ENCODE assay signal across 13 cellular contexts in genomic region chr7:150382123-150382843, GRCh38. TPM values are rescaled to one million over a fixed set of nuclear protein-coding genes. Genes with fewer than 3 reads are reported as not detected.
DNase-seq lines count a peak whose midpoint lies in the region; ATAC-seq, FAIRE-seq and TF ChIP-seq lines count a peak whose summit lies in the region.
"Had no signal": no experiment of that assay in that cellular context is flagged by ENCODE, and none has a peak within 500 bp of the region (broad histone marks: within the 10 kb centered on the region; RNA-seq: fewer than 3 reads in every experiment).

No MANE protein-coding gene starts in this region.

- H3K9me3 ChIP-seq in GM12878 (replicated peaks; ENCODE audit: control insufficient read depth, insufficient read depth, low read length) (no peaks in the 10 kb centered on the region), mucosa of descending colon (no peaks in the 10 kb centered on the region)

- peak overlapping the region; percentile 45 for H3K9ac ChIP-seq in GM12878 (ENCODE audit: control insufficient read depth, insufficient read depth, low read length)

- intact Hi-C loops in GM12878 (cut with micrococcal nuclease; ENCODE audit: unreplicated experiment) (no loop called here), mucosa of descending colon (cut with DNase I, micrococcal nuclease) (no loop called here)

- TF ChIP-seq CTCF in GM12878 (IDR thresholded peaks at IDR 0.05 in 2 of 3, conservative IDR thresholded peaks at IDR 0.05 in 1 of 3; ENCODE audit: control insufficient read depth in 2 of 3, extremely low read depth in 1 of 3, insufficient read depth in 1 of 3, low read depth in 3 of 3, low read length in 3 of 3) = no peak
- no peak for TF ChIP-seq CTCF in mucosa of descending colon (IDR thresholded peaks at IDR 0.05)
- TF ChIP-seq CTCF in GM13976 (IDR thresholded peaks at IDR 0.05; ENCODE audit: borderline replicate concordance, control extremely low read depth, extremely low read depth, insufficient read depth, missing control alignments) = no peak

- H3K36me3 ChIP-seq in GM12878 (ENCODE audit: control insufficient read depth in 2 of 2, insufficient read depth in 2 of 2, low read length in 1 of 2) (peaks cover 0 to 3% of the 10 kb centered on the region in 2 experiments; a peak in 3 of 4 replicates), mucosa of descending colon (ENCODE audit: low read depth) (no peaks in the 10 kb centered on the region)

- H3K4me1 ChIP-seq in GM12878 (ENCODE audit: control insufficient read depth, insufficient read depth, low read length) (peaks cover 59% of the 10 kb centered on the region), mucosa of descending colon (ENCODE audit: low read depth) (peaks cover 45% of the 10 kb centered on the region)

- no peak for TF ChIP-seq RAD21 in GM12878 (IDR thresholded peaks at IDR 0.05; ENCODE audit: insufficient read depth, low read depth, low read length)

- no peaks in the 10 kb centered on the region for H3K27me3 ChIP-seq in GM12878 (replicated peaks in 1 of 2; ENCODE audit: control insufficient read depth in 2 of 2, insufficient read depth in 2 of 2, low read length in 1 of 2)

- BruUV-seq in GM12878 (replicated peaks; lab: Mats Ljungman, UMichigan) = TSS peak; percentile 50

- H2AFZ ChIP-seq in GM12878 (ENCODE audit: control insufficient read depth, low read depth, low read length) = no peak overlapping the region

- RAD21 ChIA-PET in GM12878 (lab: Charles Lee; ENCODE audit: unreplicated experiment) = interaction anchor here (1.0 to 1.1 kb wide), 2 partner anchors 20 to 25 kb away, joined by 3 read pairs; no protein-coding TSS in a partner anchor

- FAIRE-seq in GM12878 (lab: Jason Lieb, UNC) = no peak
- FAIRE-seq: astrocyte had no signal

- SMC1A ChIA-PET in GM12878 (lab: Charles Lee; ENCODE audit: uncharacterized antibody, unreplicated experiment) = interaction anchor here (2.6 to 4.7 kb wide), 2 partner anchors 20 to 24 kb away, joined by 12 to 37 read pairs; a partner anchor contains a TSS

- H3K4me3 ChIP-seq in GM12878 = peak overlapping the region; percentile 50
- H3K4me3 ChIP-seq in mucosa of descending colon = no peak overlapping the region

- peak; percentile 71 for DNase-seq in Ammon's horn (ENCODE audit: low spot score)
- DNase-seq in GM12878 (ENCODE audit: low read depth, low spot score) = no peak
- peak in 2 of 3 donors; percentile 68 to 79 for DNase-seq in mucosa of descending colon
- DNase-seq in HCEC 1CT = no peak
- no peak for DNase-seq in GM13976 (ENCODE audit: low spot score)
- DNase-seq: activated T-cell treated with anti-CD3 and anti-CD28 coated beads, Interleukin-2, amount 50 U/mL, for 1 hour; AML-193; naive B cell; NCI-H1694 had no signal

- H4K20me1 ChIP-seq in GM12878 (ENCODE audit: control insufficient read depth, insufficient read depth) = no peaks in the 10 kb centered on the region; the same call in 1 of the 2 replicates

- no peak for TF ChIP-seq EP300 in GM12878 (IDR thresholded peaks at IDR 0.05; ENCODE audit: borderline replicate concordance in 1 of 2, control insufficient read depth in 1 of 2, low read depth in 2 of 2, low read length in 2 of 2)

- H3K79me2 ChIP-seq in GM12878 (ENCODE audit: control insufficient read depth, insufficient read depth, low read length) = peaks cover 58% of the 10 kb centered on the region

- no peak for ATAC-seq in GM12878
- ATAC-seq in mucosa of descending colon = peak; percentile 6
- ATAC-seq in HG03025 (IDR thresholded peaks at IDR 0.05; ENCODE audit: low FRiP score, unreplicated experiment) = no peak
- ATAC-seq in HG02623 (IDR thresholded peaks at IDR 0.05; ENCODE audit: unreplicated experiment) = no peak

- TF ChIP-seq POLR2A in GM15510 (IDR thresholded peaks at IDR 0.05; ENCODE audit: borderline replicate concordance, extremely low read depth, insufficient read length) (peak; percentile 7), GM12878 (IDR thresholded peaks at IDR 0.05; ENCODE audit: low read depth, low read length) (no peak)

- in situ Hi-C loops in GM12878 (cut with MboI) = no loop called here
- in situ Hi-C loops in GM13976 (cut with MboI; ENCODE audit: low sequenced_read_pairs, unreplicated experiment) = no loop called here

- CTCF ChIA-PET in GM12878 (lab: Yijun Ruan, JAX) = interaction anchor here (0.5 to 1.8 kb wide), 2 partner anchors 24 to 56 kb away, joined by 4 to 7 read pairs; a partner anchor contains a TSS

- POLR2A ChIA-PET in GM12878 (lab: Charles Lee) = interaction anchor here (0.6 to 2.1 kb wide), 4 partner anchors 11 to 286 kb away, joined by 3 to 10 read pairs (median 5); a partner anchor contains a TSS

- peak overlapping the region; percentile 82 for H3K4me2 ChIP-seq in GM12878 (ENCODE audit: control insufficient read depth, insufficient read depth)

- 64% methylated on average over 20 of the region's 20 CpGs for WGBS in GM12878 (ENCODE audit: insufficient coverage, insufficient replicate concordance, low lambda C conversion rate, missing lambda C conversion rate)

- H3K27ac ChIP-seq in GM12878 (ENCODE audit: control insufficient read depth, insufficient read depth) = peak overlapping the region; percentile 66

RNA-seq across cellular contexts. Expression of gene ZNF775, which starts 3.2 kb away (rescaled TPM):
- total RNA-seq in GM12878 (2013; cell fraction: nucleolus; rRNA removed) = 7.9 and 10.6 TPM in 2 replicates
- 7.2 and 11.0 TPM in 2 replicates for total RNA-seq in GM12878 (2014; rRNA removed)
- total RNA-seq in GM12878 (2014; rRNA removed; fragmentation: Illumina TruSeq; extraction: Trizol) = 2.3 and 2.8 TPM in 2 replicates
- total RNA-seq in GM12878 (2021) = 12.1 and 14.3 TPM in 2 replicates
- polyA plus RNA-seq in GM12878 (2011; ENCODE audit: low read depth) = 1.1 TPM
- polyA plus RNA-seq in GM12878 (2011; rRNA removed) = 1.8 and 3.6 TPM in 2 replicates
- polyA plus RNA-seq in GM12878 (2011; cell fraction: cytosol; rRNA removed) = 3.6 and 8.5 TPM in 2 replicates
- polyA plus RNA-seq in GM12878 (2011; cell fraction: nucleus; rRNA removed) = 9.0 and 11.2 TPM in 2 replicates
- polyA plus RNA-seq in GM12878 (2012) = 5.9 and 7.2 TPM in 2 replicates
- polyA plus RNA-seq in GM12878 (2014; fragmentation: Illumina TruSeq; extraction: Trizol) = 0.32 and 0.71 TPM in 2 replicates
- under 1 TPM; 0.05 to 0.46 TPM for polyA plus RNA-seq in GM12878 (2014; fragmentation: Nextera tagmentation; extraction: Ambion mirVana)
- polyA plus RNA-seq in GM12878 (2014; rRNA removed) = 9.7 and 11.8 TPM in 2 replicates
- polyA plus RNA-seq in GM12878 (2016; fragmentation: Nextera tagmentation; extraction: Ambion mirVana) = 1 to 10 TPM in 1 of 2 experiments, under 1 TPM in 1; 0.62 to 1.4 TPM
- 1.1 and 3.0 TPM in 2 replicates for polyA minus RNA-seq in GM12878 (2011; rRNA and poly(A)+ RNA removed)
- 3.5 and 5.1 TPM in 2 replicates for polyA minus RNA-seq in GM12878 (2011; cell fraction: cytosol; rRNA and poly(A)+ RNA removed)
- 2.3 and 4.7 TPM in 2 replicates for polyA minus RNA-seq in GM12878 (2011; cell fraction: nucleus; rRNA and poly(A)+ RNA removed)
- 10 to 100 TPM; 10.9 to 11.8 (median 11.3) TPM for total RNA-seq in mucosa of descending colon

RNA-seq across cellular contexts. Expression of gene REPIN1, which starts 13.7 kb away (rescaled TPM):
- total RNA-seq in GM12878 (2013; cell fraction: nucleolus; rRNA removed) = 152 and 192 TPM in 2 replicates
- total RNA-seq in GM12878 (2014; rRNA removed) = 111 and 122 TPM in 2 replicates
- 32.1 and 38.7 TPM in 2 replicates for total RNA-seq in GM12878 (2014; rRNA removed; fragmentation: Illumina TruSeq; extraction: Trizol)
- 161 and 172 TPM in 2 replicates for total RNA-seq in GM12878 (2021)
- 43.7 TPM for polyA plus RNA-seq in GM12878 (2011; ENCODE audit: low read depth)
- polyA plus RNA-seq in GM12878 (2011; rRNA removed) = 56.3 and 88.0 TPM in 2 replicates
- 135 and 158 TPM in 2 replicates for polyA plus RNA-seq in GM12878 (2011; cell fraction: cytosol; rRNA removed)
- polyA plus RNA-seq in GM12878 (2011; cell fraction: nucleus; rRNA removed) = 309 and 343 TPM in 2 replicates
- 96.5 and 107 TPM in 2 replicates for polyA plus RNA-seq in GM12878 (2012)
- polyA plus RNA-seq in GM12878 (2014; fragmentation: Illumina TruSeq; extraction: Trizol) = 22.3 and 47.3 TPM in 2 replicates
- polyA plus RNA-seq in GM12878 (2014; fragmentation: Nextera tagmentation; extraction: Ambion mirVana) = 10 to 100 TPM in 1 of 2 experiments, 1 to 10 TPM in 1; 5.1 to 12.6 TPM
- 139 and 159 TPM in 2 replicates for polyA plus RNA-seq in GM12878 (2014; rRNA removed)
- polyA plus RNA-seq in GM12878 (2016; fragmentation: Nextera tagmentation; extraction: Ambion mirVana) = 10 to 100 TPM; 66.4 to 87.4 TPM
- polyA minus RNA-seq in GM12878 (2011; rRNA and poly(A)+ RNA removed) = 40.9 and 86.3 TPM in 2 replicates
- polyA minus RNA-seq in GM12878 (2011; cell fraction: cytosol; rRNA and poly(A)+ RNA removed) = 35.8 and 41.2 TPM in 2 replicates
- 59.8 and 89.9 TPM in 2 replicates for polyA minus RNA-seq in GM12878 (2011; cell fraction: nucleus; rRNA and poly(A)+ RNA removed)
- 100 to 1,000 TPM; 151 to 228 (median 202) TPM for total RNA-seq in mucosa of descending colon

RNA-seq across cellular contexts. Expression of gene RARRES2, which starts 40.9 kb away (rescaled TPM):
- not detected in 2 replicates for total RNA-seq in GM12878 (2013; cell fraction: nucleolus; rRNA removed)
- total RNA-seq in GM12878 (2014; rRNA removed) (0.23 and 0.33 TPM in 2 replicates), GM12878 (2014; rRNA removed; fragmentation: Illumina TruSeq; extraction: Trizol) (not detected in 2 replicates), GM12878 (2021) (0.96 and 2.2 TPM in 2 replicates), mucosa of descending colon (100 to 1,000 TPM in 1 of 3 donors, 10 to 100 TPM in 2; 82.6 to 202 (median 98.9) TPM)
- polyA plus RNA-seq in GM12878 (2011; ENCODE audit: low read depth) = 1.8 TPM
- polyA plus RNA-seq in GM12878 (2011; rRNA removed) (not detected in 2 replicates), GM12878 (2014; fragmentation: Illumina TruSeq; extraction: Trizol) (0.29 TPM in 1 of 2 replicates, not detected in the other), GM12878 (2014; fragmentation: Nextera tagmentation; extraction: Ambion mirVana) (under 1 TPM in 1 of 2 experiments, not detected in 1; 0.13 TPM), GM12878 (2014; rRNA removed) (0.18 and 0.41 TPM in 2 replicates), GM12878 (2016; fragmentation: Nextera tagmentation; extraction: Ambion mirVana) (under 1 TPM; 0.40 to 1.00 TPM)
- polyA plus RNA-seq in GM12878 (2011; cell fraction: cytosol; rRNA removed) = not detected in 2 replicates
- polyA plus RNA-seq in GM12878 (2011; cell fraction: nucleus; rRNA removed) = not detected in 2 replicates
- 1.9 and 2.2 TPM in 2 replicates for polyA plus RNA-seq in GM12878 (2012)
- polyA minus RNA-seq in GM12878 (2011; rRNA and poly(A)+ RNA removed) = not detected in 2 replicates
- polyA minus RNA-seq in GM12878 (2011; cell fraction: cytosol; rRNA and poly(A)+ RNA removed) = not detected in 2 replicates
- polyA minus RNA-seq in GM12878 (2011; cell fraction: nucleus; rRNA and poly(A)+ RNA removed) = not detected in 2 replicates

RNA-seq across cellular contexts. Expression of gene ACTR3C, which starts 58.9 kb away (rescaled TPM):
- total RNA-seq in GM12878 (2013; cell fraction: nucleolus; rRNA removed) = 55.8 and 61.6 TPM in 2 replicates
- total RNA-seq in GM12878 (2014; rRNA removed) = 8.6 and 8.9 TPM in 2 replicates
- 6.1 and 6.3 TPM in 2 replicates for total RNA-seq in GM12878 (2014; rRNA removed; fragmentation: Illumina TruSeq; extraction: Trizol)
- 3.5 and 6.5 TPM in 2 replicates for total RNA-seq in GM12878 (2021)
- 2.2 TPM for polyA plus RNA-seq in GM12878 (2011; ENCODE audit: low read depth)
- 7.4 and 8.6 TPM in 2 replicates for polyA plus RNA-seq in GM12878 (2011; rRNA removed)
- polyA plus RNA-seq in GM12878 (2011; cell fraction: cytosol; rRNA removed) = 3.3 and 4.1 TPM in 2 replicates
- polyA plus RNA-seq in GM12878 (2011; cell fraction: nucleus; rRNA removed) = 11.1 and 14.7 TPM in 2 replicates
- 1.7 and 2.2 TPM in 2 replicates for polyA plus RNA-seq in GM12878 (2012)
- polyA plus RNA-seq in GM12878 (2014; fragmentation: Illumina TruSeq; extraction: Trizol) = 3.3 and 3.4 TPM in 2 replicates
- 1 to 10 TPM; 2.0 to 2.7 TPM for polyA plus RNA-seq in GM12878 (2014; fragmentation: Nextera tagmentation; extraction: Ambion mirVana)
- 5.3 and 5.6 TPM in 2 replicates for polyA plus RNA-seq in GM12878 (2014; rRNA removed)
- 10 to 100 TPM in 1 of 2 experiments, 1 to 10 TPM in 1; 6.6 to 10.2 TPM for polyA plus RNA-seq in GM12878 (2016; fragmentation: Nextera tagmentation; extraction: Ambion mirVana)
- 21.7 and 27.0 TPM in 2 replicates for polyA minus RNA-seq in GM12878 (2011; rRNA and poly(A)+ RNA removed)
- polyA minus RNA-seq in GM12878 (2011; cell fraction: cytosol; rRNA and poly(A)+ RNA removed) = 8.3 and 8.6 TPM in 2 replicates
- 69.0 and 127 TPM in 2 replicates for polyA minus RNA-seq in GM12878 (2011; cell fraction: nucleus; rRNA and poly(A)+ RNA removed)
- 10 to 100 TPM; 29.9 to 53.0 (median 30.2) TPM for total RNA-seq in mucosa of descending colon

RNA-seq across cellular contexts. Expression of gene LRRC61, which starts 59.1 kb away (rescaled TPM):
- 16.2 and 18.9 TPM in 2 replicates for total RNA-seq in GM12878 (2013; cell fraction: nucleolus; rRNA removed)
- total RNA-seq in GM12878 (2014; rRNA removed) (26.9 and 32.6 TPM in 2 replicates), GM12878 (2014; rRNA removed; fragmentation: Illumina TruSeq; extraction: Trizol) (6.9 and 9.2 TPM in 2 replicates), GM12878 (2021) (28.9 and 31.1 TPM in 2 replicates), mucosa of descending colon (10 to 100 TPM; 11.8 to 14.5 (median 14.5) TPM)
- polyA plus RNA-seq in GM12878 (2011; ENCODE audit: low read depth) = 6.5 TPM
- polyA plus RNA-seq in GM12878 (2011; rRNA removed) (9.6 and 16.3 TPM in 2 replicates), GM12878 (2014; fragmentation: Illumina TruSeq; extraction: Trizol) (3.6 and 5.9 TPM in 2 replicates), GM12878 (2014; fragmentation: Nextera tagmentation; extraction: Ambion mirVana) (1 to 10 TPM; 1.4 to 2.5 TPM), GM12878 (2014; rRNA removed) (27.3 and 32.4 TPM in 2 replicates), GM12878 (2016; fragmentation: Nextera tagmentation; extraction: Ambion mirVana) (10 to 100 TPM; 44.9 to 54.2 TPM)
- polyA plus RNA-seq in GM12878 (2011; cell fraction: cytosol; rRNA removed) = 34.0 and 39.8 TPM in 2 replicates
- polyA plus RNA-seq in GM12878 (2011; cell fraction: nucleus; rRNA removed) = 16.1 and 23.6 TPM in 2 replicates
- polyA plus RNA-seq in GM12878 (2012) = 14.1 and 17.4 TPM in 2 replicates
- polyA minus RNA-seq in GM12878 (2011; rRNA and poly(A)+ RNA removed) = 19.7 and 23.8 TPM in 2 replicates
- polyA minus RNA-seq in GM12878 (2011; cell fraction: cytosol; rRNA and poly(A)+ RNA removed) = 18.7 and 22.9 TPM in 2 replicates
- polyA minus RNA-seq in GM12878 (2011; cell fraction: nucleus; rRNA and poly(A)+ RNA removed) = 5.9 and 13.7 TPM in 2 replicates

Comparison
In these comparisons a context has a peak if more than half of its experiments do, and no peak if none do; other contexts are left out.
1. DNase-seq: peak in Ammon's horn (single experiment) and mucosa of descending colon (2 of 3); none in GM12878 (single experiment), HCEC 1CT (single experiment) and GM13976 (single experiment).
2. RNA of gene RARRES2, which starts 40.9 kb away (total RNA-seq): 82.6 to 202 TPM in mucosa of descending colon; 0.23 to 2.2 TPM in GM12878; every median in the first group is over 10 times any median in the second.